ENCODE assay signal across 26 cellular contexts in the genomic region with DNA sequence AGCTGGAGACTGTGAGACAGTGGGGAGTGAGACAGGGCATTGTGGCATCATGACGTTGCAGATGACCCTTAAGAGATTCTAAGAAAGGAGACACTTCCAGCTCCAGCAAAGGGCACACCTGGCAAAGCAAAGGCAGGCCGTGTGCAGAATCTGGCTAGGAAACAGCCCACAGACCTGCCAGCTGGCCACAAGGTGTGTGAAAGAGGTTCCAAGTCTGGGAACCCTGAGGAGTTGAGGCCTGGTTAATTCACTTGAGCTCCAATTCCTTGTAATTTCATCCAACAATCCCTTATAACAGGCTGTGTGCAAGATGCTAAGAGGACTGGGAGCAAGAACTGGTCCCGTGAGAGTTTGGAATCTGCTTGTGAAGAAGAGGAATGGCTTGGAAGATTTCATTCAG.
"Had no signal": no experiment of that assay in that cellular context is flagged by ENCODE, and none has a peak within 500 bp of the region (broad histone marks: within the 10 kb centered on the region; RNA-seq: fewer than 3 reads in every experiment).

No MANE protein-coding gene starts in this region.

- H3K27ac Mint-ChIP-seq: natural killer cell; nephron; stimulated activated effector memory CD8-positive, alpha-beta T cell treated with anti-CD3 and anti-CD28 coated beads, Interleukin-12 subunit alpha, Interleukin-12 subunit beta, amount 100 ng/mL, for 72 hours; stimulated activated naive B cell treated with anti-CD40 and anti-IgM and Interleukin-4, amounts not matched to agents 10 μg/mL and 1 μg/mL and 100 μg/mL, for 72 hours; stimulated activated naive CD8-positive, alpha-beta T cell treated with anti-CD3 and anti-CD28 coated beads, Interleukin-15, Interleukin-2, amounts not matched to agents 100 ng/mL and 50 ng/mL, for 24 hours had no signal

- H3K4me1 Mint-ChIP-seq: natural killer cell; stimulated activated effector memory CD8-positive, alpha-beta T cell treated with anti-CD3 and anti-CD28 coated beads, Interleukin-12 subunit alpha, Interleukin-12 subunit beta, amount 100 ng/mL, for 72 hours; stimulated activated naive B cell treated with anti-CD40 and anti-IgM and Interleukin-4, amounts not matched to agents 10 μg/mL and 1 μg/mL and 100 μg/mL, for 72 hours had no signal

- H3K4me1 ChIP-seq: pancreas, prostate gland, right atrium auricular region, sigmoid colon, stomach, thyroid gland, tibial nerve, upper lobe of left lung, vagina had no signal

- H3K4me3 ChIP-seq: pancreas, prostate gland, right atrium auricular region, right lobe of liver, sigmoid colon, stomach, thoracic aorta, thyroid gland, tibial nerve, upper lobe of left lung, vagina had no signal

- H3K9me3 Mint-ChIP-seq: natural killer cell; stimulated activated effector memory CD8-positive, alpha-beta T cell treated with anti-CD3 and anti-CD28 coated beads, Interleukin-12 subunit alpha, Interleukin-12 subunit beta, amount 100 ng/mL, for 72 hours; stimulated activated naive B cell treated with anti-CD40 and anti-IgM and Interleukin-4, amounts not matched to agents 10 μg/mL and 1 μg/mL and 100 μg/mL, for 72 hours; stimulated activated naive CD8-positive, alpha-beta T cell treated with anti-CD3 and anti-CD28 coated beads, Interleukin-15, Interleukin-2, amounts not matched to agents 100 ng/mL and 50 ng/mL, for 24 hours had no signal

- H3K9me3 ChIP-seq: neutrophil, pancreas, prostate gland, right atrium auricular region, right lobe of liver, sigmoid colon, stomach, thoracic aorta, thyroid gland, tibial nerve, upper lobe of left lung, vagina had no signal

- H3K27me3 ChIP-seq: neutrophil, right atrium auricular region, right lobe of liver, stomach, thyroid gland, tibial nerve, upper lobe of left lung, vagina had no signal

- H3K36me3 ChIP-seq: neutrophil, pancreas, prostate gland, right atrium auricular region, right lobe of liver, sigmoid colon, stomach, thoracic aorta, thyroid gland, tibial nerve, upper lobe of left lung, vagina had no signal

- H3K4me3 Mint-ChIP-seq: natural killer cell; nephron; stimulated activated effector memory CD8-positive, alpha-beta T cell treated with anti-CD3 and anti-CD28 coated beads, Interleukin-12 subunit alpha, Interleukin-12 subunit beta, amount 100 ng/mL, for 72 hours; stimulated activated naive B cell treated with anti-CD40 and anti-IgM and Interleukin-4, amounts not matched to agents 10 μg/mL and 1 μg/mL and 100 μg/mL, for 72 hours; stimulated activated naive CD8-positive, alpha-beta T cell treated with anti-CD3 and anti-CD28 coated beads, Interleukin-15, Interleukin-2, amounts not matched to agents 100 ng/mL and 50 ng/mL, for 24 hours had no signal

- H3K36me3 Mint-ChIP-seq: natural killer cell; stimulated activated effector memory CD8-positive, alpha-beta T cell treated with anti-CD3 and anti-CD28 coated beads, Interleukin-12 subunit alpha, Interleukin-12 subunit beta, amount 100 ng/mL, for 72 hours; stimulated activated naive B cell treated with anti-CD40 and anti-IgM and Interleukin-4, amounts not matched to agents 10 μg/mL and 1 μg/mL and 100 μg/mL, for 72 hours had no signal

- H3K27ac ChIP-seq: neutrophil, pancreas, prostate gland, right atrium auricular region, right lobe of liver, sigmoid colon, stomach, thoracic aorta, thyroid gland, tibial nerve, upper lobe of left lung, vagina had no signal

- DNase-seq: natural killer cell; nucleus accumbens; pancreas; retina; right lobe of liver; sigmoid colon; small intestine; stimulated activated CD4-positive, alpha-beta T cell treated with anti-CD3 and anti-CD28 coated beads, Interleukin-15, amount 100 ng/mL, for 24 hours; stimulated activated CD4-positive, alpha-beta T cell treated with anti-CD3 and anti-CD28 coated beads, Interleukin-2, amount 100 ng/mL, for 24 hours; stimulated activated CD4-positive, alpha-beta T cell treated with anti-CD3 and anti-CD28 coated beads, Interleukin-2, amount 100 ng/mL, for 48 hours; stimulated activated CD4-positive, alpha-beta T cell treated with anti-CD3 and anti-CD28 coated beads, Interleukin-4, amount 100 ng/mL, for 24 hours; stimulated activated naive B cell treated with anti-CD40 and anti-IgM and Interleukin-4, amounts not matched to agents 10 μg/mL and 1 μg/mL and 100 μg/mL, for 72 hours; stimulated activated naive CD4-positive, alpha-beta T cell treated with Interleukin-2 at 50 U/mL for 16 hours; stomach; thyroid gland; trophoblast cell; upper lobe of left lung had no signal
